8 cellular contexts compared by ENCODE assay signal in the genomic region with DNA sequence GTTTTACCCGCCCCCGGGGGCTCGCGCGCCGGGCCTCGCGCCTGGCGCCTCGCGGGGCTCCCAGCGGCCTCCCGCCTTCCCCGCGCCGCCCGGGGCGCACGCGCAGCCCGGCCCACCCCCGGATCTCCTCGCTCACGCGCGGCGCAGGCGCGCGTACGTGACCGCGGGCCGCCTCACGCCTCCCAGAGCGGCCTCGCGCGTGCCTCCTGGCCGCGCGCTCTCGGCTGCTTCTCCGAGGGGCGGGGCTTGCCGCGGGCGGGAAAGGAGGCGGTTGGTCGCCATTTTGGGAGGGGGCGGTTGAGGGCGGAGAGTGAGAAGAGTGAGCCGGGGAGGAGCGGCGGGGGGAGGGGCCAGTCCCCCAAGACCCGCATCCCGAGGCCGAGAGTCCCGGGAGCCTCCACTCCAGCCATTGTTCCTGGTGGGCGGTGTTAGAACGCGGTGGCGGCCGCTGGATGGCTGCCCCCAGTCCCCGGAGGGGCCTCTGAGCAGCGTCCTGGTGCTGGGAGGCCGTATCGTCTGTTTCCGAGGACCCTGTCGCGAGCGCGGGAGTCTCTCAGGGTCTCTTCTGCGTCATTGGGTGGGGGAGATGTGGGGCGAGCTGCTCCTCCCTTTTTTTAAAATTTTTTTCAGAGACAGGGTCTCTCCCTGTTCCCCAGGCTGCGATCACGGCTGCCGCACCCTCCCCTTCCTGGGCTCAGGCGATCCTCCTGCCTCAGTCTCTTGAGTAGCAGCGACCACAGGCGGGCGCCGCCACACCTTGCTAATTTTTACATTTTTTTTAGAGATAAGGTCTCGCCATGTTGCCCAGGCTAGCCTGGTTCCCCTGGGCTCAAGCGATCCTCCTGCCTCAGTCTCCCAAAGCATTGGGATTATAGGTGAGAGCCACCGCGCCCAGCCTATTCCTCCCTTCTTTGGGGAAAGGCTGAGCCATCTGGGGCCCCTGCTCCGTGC.
A peak's percentile ranks its signal among the peaks of the same experiment; 100 is the strongest.
DNase-seq lines count a peak whose midpoint lies in the region; ATAC-seq and TF ChIP-seq lines count a peak whose summit lies in the region.

A gene with protein sequence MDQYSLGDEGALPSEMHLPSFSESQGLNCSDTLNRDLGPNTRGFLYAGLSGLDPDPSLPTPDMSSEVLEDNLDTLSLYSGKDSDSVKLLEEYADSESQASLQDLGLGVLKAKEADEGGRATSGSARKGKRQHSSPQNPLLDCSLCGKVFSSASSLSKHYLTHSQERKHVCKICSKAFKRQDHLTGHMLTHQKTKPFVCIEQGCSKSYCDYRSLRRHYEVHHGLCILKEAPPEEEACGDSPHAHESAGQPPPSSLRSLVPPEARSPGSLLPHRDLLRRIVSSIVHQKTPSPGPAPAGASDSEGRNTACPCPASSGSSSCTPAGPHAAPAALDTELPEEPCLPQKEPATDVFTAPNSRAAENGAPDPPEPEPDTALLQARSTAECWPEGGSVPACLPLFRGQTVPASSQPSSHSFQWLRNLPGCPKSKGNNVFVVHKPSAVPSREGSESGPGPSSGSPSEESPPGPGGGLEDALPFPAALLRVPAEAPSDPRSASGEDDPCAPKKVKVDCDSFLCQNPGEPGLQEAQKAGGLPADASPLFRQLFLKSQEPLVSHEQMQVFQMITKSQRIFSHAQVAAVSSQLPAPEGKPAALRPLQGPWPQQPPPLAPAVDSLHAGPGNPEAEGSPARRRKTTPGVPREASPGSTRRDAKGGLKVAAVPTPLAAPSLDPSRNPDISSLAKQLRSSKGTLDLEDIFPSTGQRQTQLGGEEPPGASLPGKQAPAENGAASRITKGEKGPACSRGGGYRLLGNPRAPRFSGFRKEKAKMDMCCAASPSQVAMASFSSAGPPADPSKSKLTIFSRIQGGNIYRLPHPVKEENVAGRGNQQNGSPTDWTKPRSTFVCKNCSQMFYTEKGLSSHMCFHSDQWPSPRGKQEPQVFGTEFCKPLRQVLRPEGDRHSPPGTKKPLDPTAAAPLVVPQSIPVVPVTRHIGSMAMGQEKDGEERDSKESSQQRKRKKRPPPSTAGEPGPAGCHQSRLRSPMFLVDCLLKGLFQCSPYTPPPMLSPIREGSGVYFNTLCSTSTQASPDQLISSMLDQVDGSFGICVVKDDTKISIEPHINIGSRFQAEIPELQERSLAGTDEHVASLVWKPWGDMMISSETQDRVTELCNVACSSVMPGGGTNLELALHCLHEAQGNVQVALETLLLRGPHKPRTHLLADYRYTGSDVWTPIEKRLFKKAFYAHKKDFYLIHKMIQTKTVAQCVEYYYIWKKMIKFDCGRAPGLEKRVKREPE (N-terminal part only) (minus strand): TSS at position 73 of the 951 bp plus-strand sequence. CDS start 17,292 bp downstream, outside the sequence.

- no peaks in the 10 kb centered on the region for H3K27me3 ChIP-seq in brain microvascular endothelial cell (replicated peaks)

- H3K27ac ChIP-seq in brain microvascular endothelial cell: no peak within 1 kb of the TSS

- no peak for TF ChIP-seq CTCF in brain microvascular endothelial cell (IDR thresholded peaks at IDR 0.05; ENCODE audit: low read depth, low read length, missing control alignments)

- H3K4me3 ChIP-seq in brain microvascular endothelial cell (ENCODE audit: low read depth, low read length): peak within 1 kb of the TSS; percentile 17

- H3K27ac Mint-ChIP-seq in memory B cell: no peak within 1 kb of the TSS

- H3K9me3 Mint-ChIP-seq in memory B cell: peaks cover 2% of the 10 kb centered on the region

- in situ Hi-C loops in brain microvascular endothelial cell (cut with HindIII; ENCODE audit: low pct_ligation_motif_present, low sequenced_read_pairs): no loop called here

- H3K4me3 Mint-ChIP-seq in memory B cell: peak within 1 kb of the TSS; percentile 45

- H3K36me3 Mint-ChIP-seq in memory B cell: peaks cover 5% of the 10 kb centered on the region

- DNase-seq in AG08395 (ENCODE audit: low spot score) (peak; percentile 54), brain microvascular endothelial cell (no peak), memory B cell (ENCODE audit: low spot score in 2 of 2) (no peak), OCI-M2 (lab: John Stamatoyannopoulos, UW; ENCODE audit: unreplicated experiment) (no peak), NCI-H1105 (lab: John Stamatoyannopoulos, UW) (no peak)
- DNase-seq in activated CD4-positive, CD25-positive, alpha-beta regulatory T cell treated with anti-CD3 and anti-CD28 coated beads, Interleukin-2, amount 50 U/mL, for 16 hours (ENCODE audit: low read depth, low spot score): peak; percentile 68
- DNase-seq in stimulated activated CD8-positive, alpha-beta memory T cell treated with anti-CD3 and anti-CD28 coated beads, Interleukin-2, amount 100 ng/mL, for 48 hours (ENCODE audit: low read depth in 2 of 2): peak; percentile 45 to 56

- no peaks in the 10 kb centered on the region for H3K36me3 ChIP-seq in brain microvascular endothelial cell (replicated peaks)

- H3K27me3 Mint-ChIP-seq in memory B cell: peaks cover 18% of the 10 kb centered on the region

- ATAC-seq in memory B cell (ENCODE audit: low read depth): peak; percentile 33
- no peak for ATAC-seq in GM19023 (IDR thresholded peaks at IDR 0.05; ENCODE audit: unreplicated experiment)

- H3K4me1 Mint-ChIP-seq in memory B cell: peaks cover 9% of the 10 kb centered on the region

Comparison
In these comparisons a context has a peak if more than half of its experiments do, and no peak if none do; other contexts are left out.
1. DNase-seq: peak in AG08395 (single experiment), activated CD4-positive, CD25-positive, alpha-beta regulatory T cell treated with anti-CD3 and anti-CD28 coated beads, Interleukin-2, amount 50 U/mL, for 16 hours (single experiment) and stimulated activated CD8-positive, alpha-beta memory T cell treated with anti-CD3 and anti-CD28 coated beads, Interleukin-2, amount 100 ng/mL, for 48 hours (2 of 2); none in brain microvascular endothelial cell (single experiment), memory B cell (0 of 2), OCI-M2 (single experiment) and NCI-H1105 (single experiment).